Comparison of ENCODE assay signal across 8 cellular contexts in genomic region chr14:53956427-53957201, GRCh38. TPM values are rescaled to one million over a fixed set of nuclear protein-coding genes. Genes with fewer than 3 reads are reported as not detected.
DNase-seq lines count a peak whose midpoint lies in the region; ATAC-seq lines count a peak whose summit lies in the region.

BMP4 (minus strand) TSS chr14:53956825; CDS start chr14:53952222, 4,603 bp downstream.

- H3K36me3 ChIP-seq in mesendoderm (ENCODE audit: control insufficient read depth, insufficient read depth, low read length) = no peaks in the 10 kb centered on the region
- H3K36me3 ChIP-seq in urinary bladder (ENCODE audit: insufficient read depth) = no peaks in the 10 kb centered on the region

- no peak within 1 kb of the TSS for H3K23ac ChIP-seq in mesendoderm (ENCODE audit: low read length)

- H4K8ac ChIP-seq in mesendoderm (ENCODE audit: low read depth, low read length) = no peak within 1 kb of the TSS

- H3K27ac Mint-ChIP-seq in activated CD4-positive, alpha-beta T cell treated with anti-CD3 and anti-CD28 coated beads for 36 hours = no peak within 1 kb of the TSS

- H3K27me3 ChIP-seq in mesendoderm (ENCODE audit: insufficient read depth, low read length, poor library complexity) = no peaks in the 10 kb centered on the region

- H4K5ac ChIP-seq in mesendoderm (ENCODE audit: low read length) = peak within 1 kb of the TSS; percentile 34

- H3K18ac ChIP-seq in mesendoderm (ENCODE audit: low read length) = peak within 1 kb of the TSS; percentile 71

- H2AK5ac ChIP-seq in mesendoderm (ENCODE audit: low read length) = peak within 1 kb of the TSS; percentile 50

- H3K9me3 Mint-ChIP-seq in activated CD4-positive, alpha-beta T cell treated with anti-CD3 and anti-CD28 coated beads for 36 hours (ENCODE audit: low read depth) = no peaks in the 10 kb centered on the region

- H2BK120ac ChIP-seq in mesendoderm (ENCODE audit: low read depth, low read length) = no peak within 1 kb of the TSS

- H3K79me2 ChIP-seq in mesendoderm (ENCODE audit: control insufficient read depth, insufficient read depth, low read length) = peaks cover 16% of the 10 kb centered on the region

- H3K27me3 Mint-ChIP-seq in activated CD4-positive, alpha-beta T cell treated with anti-CD3 and anti-CD28 coated beads for 36 hours = peaks cover 60% of the 10 kb centered on the region

- H3K27ac ChIP-seq in mesendoderm (ENCODE audit: low read depth, low read length) = peak within 1 kb of the TSS; percentile 54
- H3K27ac ChIP-seq in urinary bladder (ENCODE audit: low read depth) = peak within 1 kb of the TSS; percentile 70

- H2BK5ac ChIP-seq in mesendoderm (ENCODE audit: low read length) = peak within 1 kb of the TSS; percentile 81

- H3K4me1 ChIP-seq in mesendoderm (ENCODE audit: control insufficient read depth, low read depth, low read length) (peaks cover 6% of the 10 kb centered on the region), urinary bladder (ENCODE audit: insufficient read depth) (no peaks in the 10 kb centered on the region)

- in situ Hi-C loops in endometrial microvascular endothelial cells (cut with HindIII; ENCODE audit: inconsistent ontology term, low pct_unique_long_range_greater_than_20kb, low sequenced_read_pairs) = loop anchor here (25.0 kb wide), 1 partner anchor 419 kb away; no protein-coding TSS in a partner anchor

- ATAC-seq in activated CD4-positive, alpha-beta T cell treated with anti-CD3 and anti-CD28 coated beads for 36 hours = peak; percentile 51
- ATAC-seq in GM18502 (IDR thresholded peaks at IDR 0.05; ENCODE audit: poor library complexity, unreplicated experiment) = no peak

- H3K4ac ChIP-seq in mesendoderm (ENCODE audit: low read depth, low read length) = no peak within 1 kb of the TSS

- peak within 1 kb of the TSS; percentile 0 for H2BK15ac ChIP-seq in mesendoderm (replicated peaks; ENCODE audit: low read depth)

- intact Hi-C loops in activated CD4-positive, alpha-beta T cell treated with anti-CD3 and anti-CD28 coated beads for 36 hours (cut with DNase I, micrococcal nuclease) = no loop called here

- H3K36me3 Mint-ChIP-seq in activated CD4-positive, alpha-beta T cell treated with anti-CD3 and anti-CD28 coated beads for 36 hours (ENCODE audit: low read depth) = no peaks in the 10 kb centered on the region

- POLR2A ChIA-PET in activated CD4-positive, alpha-beta T cell treated with anti-CD3 and anti-CD28 coated beads for 36 hours (lab: Charles Lee) = no interaction called here

- CTCF ChIA-PET in activated CD4-positive, alpha-beta T cell treated with anti-CD3 and anti-CD28 coated beads for 36 hours (lab: Charles Lee) = interaction anchor here (0.5 to 2.3 kb wide), 2 partner anchors 10 to 19 kb away, joined by 3 to 5 read pairs; no protein-coding TSS in a partner anchor

- H3K4me2 ChIP-seq in mesendoderm (ENCODE audit: low read length) = peak within 1 kb of the TSS; percentile 90

- peak; percentile 54 for DNase-seq in activated CD4-positive, alpha-beta T cell treated with anti-CD3 and anti-CD28 coated beads for 36 hours
- no peak for DNase-seq in activated CD4-positive, alpha-beta T cell treated with anti-CD3 and anti-CD28 coated beads, Interleukin-2, amount 50 U/mL, for 1 hour
- peak; percentile 38 for DNase-seq in RKO (ENCODE audit: low spot score)
- DNase-seq in mesendoderm = peak; percentile 96
- no peak for DNase-seq in superior temporal gyrus (ENCODE audit: extremely low spot score)

- H3K9ac ChIP-seq in mesendoderm (ENCODE audit: low read length) = peak within 1 kb of the TSS; percentile 90

- WGBS in mesendoderm (ENCODE audit: extremely low coverage, insufficient coverage, low lambda C conversion rate) = no CpG with 5 or more reads among the region's 45 CpGs
- 8% methylated on average over 45 of the region's 45 CpGs for WGBS in urinary bladder

- peak within 1 kb of the TSS; percentile 91 for H3K4me3 ChIP-seq in mesendoderm (ENCODE audit: low read length)
- peak within 1 kb of the TSS; percentile 72 for H3K4me3 ChIP-seq in urinary bladder (ENCODE audit: low read depth, low read length)

- no peaks in the 10 kb centered on the region for H3K79me1 ChIP-seq in mesendoderm (ENCODE audit: low read length)

- peak within 1 kb of the TSS; percentile 96 for H3K56ac ChIP-seq in mesendoderm (ENCODE audit: low read length)

- peaks cover 35% of the 10 kb centered on the region for H3K4me1 Mint-ChIP-seq in activated CD4-positive, alpha-beta T cell treated with anti-CD3 and anti-CD28 coated beads for 36 hours

- H3K4me3 Mint-ChIP-seq in activated CD4-positive, alpha-beta T cell treated with anti-CD3 and anti-CD28 coated beads for 36 hours = peak within 1 kb of the TSS; percentile 34

RNA-seq across cellular contexts. Expression of gene BMP4, which starts in this region (rescaled TPM):
- not detected for total RNA-seq in activated CD4-positive, alpha-beta T cell treated with anti-CD3 and anti-CD28 coated beads for 36 hours
- total RNA-seq in endometrial microvascular endothelial cells (ENCODE audit: inconsistent ontology term) (36.1 TPM), urinary bladder (46.3 TPM)
- polyA plus RNA-seq in mesendoderm (2013, experiment 1 of 2) = 7.8 TPM
- 8.5 TPM for polyA plus RNA-seq in mesendoderm (2013, experiment 2 of 2)
- polyA plus RNA-seq in urinary bladder = 82.4 TPM

Comparison
In these comparisons a context has a peak if more than half of its experiments do, and no peak if none do; other contexts are left out.
1. RNA of gene BMP4 (total RNA-seq): 46.3 TPM in urinary bladder (single experiment) and 36.1 TPM in endometrial microvascular endothelial cells (single experiment); not detected in activated CD4-positive, alpha-beta T cell treated with anti-CD3 and anti-CD28 coated beads for 36 hours; every median in the first group is over 10 times any median in the second.
2. Peak in DNase-seq and ATAC-seq in activated CD4-positive, alpha-beta T cell treated with anti-CD3 and anti-CD28 coated beads for 36 hours; RNA of the gene not detected or under 1 TPM.
3. DNase-seq: peak in RKO (single experiment) and mesendoderm (single experiment); none in activated CD4-positive, alpha-beta T cell treated with anti-CD3 and anti-CD28 coated beads, Interleukin-2, amount 50 U/mL, for 1 hour (single experiment) and superior temporal gyrus (single experiment).